Comparison of ENCODE assay signal across 37 cellular contexts in genomic region chr7:130219086-130219620, GRCh38. TPM values are rescaled to one million over a fixed set of nuclear protein-coding genes. Genes with fewer than 3 reads are reported as not detected.
"Had no signal": no experiment of that assay in that cellular context is flagged by ENCODE, and none has a peak within 500 bp of the region (broad histone marks: within the 10 kb centered on the region; RNA-seq: fewer than 3 reads in every experiment).

No MANE protein-coding gene starts in this region.

- H3K4me1 ChIP-seq: esophagus muscularis mucosa, heart right ventricle, left lung, psoas muscle, sigmoid colon, suprapubic skin, transverse colon had no signal

- H3K36me3 ChIP-seq: esophagus muscularis mucosa, heart right ventricle, left lung, sigmoid colon, suprapubic skin, transverse colon had no signal

- H3K9me3 ChIP-seq: esophagus muscularis mucosa, heart right ventricle, left lung, psoas muscle, sigmoid colon, suprapubic skin, transverse colon had no signal

- FAIRE-seq: endothelial cell of umbilical vein, islet of Langerhans had no signal

- H3K27ac ChIP-seq: coronary artery, esophagus muscularis mucosa, heart right ventricle, left lung, psoas muscle, sigmoid colon, skin epidermis, suprapubic skin, transverse colon had no signal

- DNase-seq: dermis blood vessel endothelial cell; effector memory CD4-positive, alpha-beta T cell; foreskin melanocyte; glutamatergic neuron; heart right ventricle; hippocampal formation; left cardiac atrium; left lung; mammary epithelial cell; mesendoderm; naive thymus-derived CD8-positive, alpha-beta T cell; nephron progenitor cell; nucleus accumbens; psoas muscle; right cardiac atrium; sigmoid colon; stimulated activated CD4-positive, alpha-beta T cell treated with anti-CD3 and anti-CD28 coated beads, Interleukin-12 subunit alpha, Interleukin-12 subunit beta, amount 100 ng/mL, for 4 hours; stimulated activated CD4-positive, alpha-beta T cell treated with anti-CD3 and anti-CD28 coated beads, Interleukin-1b, Interleukin-23, amount 100 ng/mL, for 48 hours; stimulated activated CD4-positive, alpha-beta T cell treated with anti-CD3 and anti-CD28 coated beads, Interleukin-4, amount 100 ng/mL, for 1 hour; stimulated activated CD8-positive, alpha-beta memory T cell treated with anti-CD3 and anti-CD28 coated beads, Interleukin-4, amount 100 ng/mL, for 48 hours; stimulated activated naive CD4-positive, alpha-beta T cell; stimulated activated naive CD8-positive, alpha-beta T cell treated with anti-CD3 and anti-CD28 coated beads, Interleukin-15, amount 100 ng/mL, for 72 hours; transverse colon had no signal

- H3K27me3 ChIP-seq: heart right ventricle, sigmoid colon, suprapubic skin, transverse colon had no signal

- H3K4me3 ChIP-seq: coronary artery, esophagus muscularis mucosa, heart right ventricle, left lung, psoas muscle, sigmoid colon, skin epidermis, suprapubic skin, transverse colon had no signal

RNA-seq across cellular contexts. Expression of gene SSMEM1, which starts 11.5 kb away (rescaled TPM):
- total RNA-seq: dermis blood vessel endothelial cell; endothelial cell of umbilical vein; epithelial cell of proximal tubule; esophagus muscularis mucosa; fibroblast of lung; heart right ventricle; kidney epithelial cell; left cardiac atrium; left lung; lower leg skin; mammary epithelial cell; myocyte; naive thymus-derived CD8-positive, alpha-beta T cell; osteocyte; psoas muscle; renal cortical epithelial cell; right cardiac atrium; sigmoid colon; suprapubic skin; transverse colon; urinary bladder had no signal
- polyA plus RNA-seq: endothelial cell of umbilical vein; fibroblast of lung; heart right ventricle; mammary epithelial cell; naive thymus-derived CD8-positive, alpha-beta T cell; psoas muscle; right cardiac atrium; sigmoid colon; urinary bladder had no signal

RNA-seq across cellular contexts. Expression of gene CPA2, which starts 47.5 kb away (rescaled TPM):
- total RNA-seq: dermis blood vessel endothelial cell; endothelial cell of umbilical vein; epithelial cell of proximal tubule; esophagus muscularis mucosa; fibroblast of lung; kidney epithelial cell; left lung; myocyte; naive thymus-derived CD8-positive, alpha-beta T cell; osteocyte; renal cortical epithelial cell; sigmoid colon; suprapubic skin; urinary bladder had no signal
- polyA plus RNA-seq: endothelial cell of umbilical vein; naive thymus-derived CD8-positive, alpha-beta T cell had no signal
